Comparison of ENCODE assay signal across 19 cellular contexts in genomic region chr16:52436646-52437645, GRCh38.
DNase-seq lines count a peak whose midpoint lies in the region; ATAC-seq, FAIRE-seq and TF ChIP-seq lines count a peak whose summit lies in the region.
"Had no signal": no experiment of that assay in that cellular context is flagged by ENCODE, and none has a peak within 500 bp of the region (broad histone marks: within the 10 kb centered on the region; RNA-seq: fewer than 3 reads in every experiment).

No MANE protein-coding gene starts in this region.

- no peaks in the 10 kb centered on the region for H3K9me2 ChIP-seq in OCI-LY7 (ENCODE audit: insufficient read depth, low read length)

- DNase-seq in DMS53 (lab: John Stamatoyannopoulos, UW) = peak; percentile 36
- DNase-seq in DMS53 treated with DMSO at 0.1 percent for 48 hours (lab: John Stamatoyannopoulos, UW; ENCODE audit: unreplicated experiment) = no peak
- DNase-seq in NCI-H82 (lab: John Stamatoyannopoulos, UW) = peak; percentile 11
- DNase-seq in NCI-H82 treated with DMSO at 0.1 percent for 48 hours (lab: John Stamatoyannopoulos, UW; ENCODE audit: unreplicated experiment) = no peak
- no peak for DNase-seq in OCI-LY7 (ENCODE audit: low spot score)
- DNase-seq in NCI-H226 = no peak
- DNase-seq: 8988T; BE2C; CD4-positive, alpha-beta T cell; DND-41; H9; MV-4-11; NCI-H1436 treated with DMSO at 0.1 percent for 48 hours; NCI-H526; PC-9 had no signal

- no peak overlapping the region for H3K4me3 ChIP-seq in OCI-LY7 (ENCODE audit: low read depth, low read length, poor library complexity, severe bottlenecking)
- H3K4me3 ChIP-seq: PC-9 had no signal

- peak overlapping the region; percentile 19; the same call in 1 of the 2 replicates for H2AFZ ChIP-seq in OCI-LY7 (ENCODE audit: low read length)
- H2AFZ ChIP-seq: PC-9 had no signal

- FAIRE-seq in islet of Langerhans (lab: Jason Lieb, UNC) = peak; percentile 72

- no peaks in the 10 kb centered on the region for H3K36me3 ChIP-seq in OCI-LY7 (ENCODE audit: insufficient read depth, low read length)
- H3K36me3 ChIP-seq: BE2C had no signal

- H3K4me1 ChIP-seq in OCI-LY7 (ENCODE audit: insufficient read depth, low read length, poor library complexity, severe bottlenecking) = peaks cover 25% of the 10 kb centered on the region

- no peak overlapping the region for H3K4me2 ChIP-seq in OCI-LY7 (ENCODE audit: low read length)
- H3K4me2 ChIP-seq: KMS-11, PC-9 had no signal

- no TSS peak for BruUV-seq in OCI-LY7 (replicated peaks; lab: Mats Ljungman, UMichigan)

- no peaks in the 10 kb centered on the region for H4K20me1 ChIP-seq in OCI-LY7 (ENCODE audit: insufficient read depth, low read length)

- POLR2A ChIA-PET in OCI-LY7 (lab: Charles Lee) = no interaction called here

- no peak overlapping the region for H3K27ac ChIP-seq in OCI-LY7 (ENCODE audit: low read depth, low read length, poor library complexity, severe bottlenecking)
- H3K27ac ChIP-seq: KMS-11, PC-9, RWPE1 had no signal

- CTCF ChIA-PET in OCI-LY7 (lab: Charles Lee; ENCODE audit: unreplicated experiment) = no interaction called here

- intact Hi-C loops in OCI-LY7 (cut with micrococcal nuclease; ENCODE audit: unreplicated experiment) = no loop called here

- no peaks in the 10 kb centered on the region for H3K79me2 ChIP-seq in OCI-LY7 (ENCODE audit: insufficient read depth, low read depth, low read length)

- ATAC-seq in GM21360 (IDR thresholded peaks at IDR 0.05; ENCODE audit: unreplicated experiment) = no peak

- H3K9me3 ChIP-seq in OCI-LY7 (ENCODE audit: low read length) = no peaks in the 10 kb centered on the region
- H3K9me3 ChIP-seq: BE2C had no signal

- TF ChIP-seq CTCF in OCI-LY7 (conservative IDR thresholded peaks at IDR 0.05; ENCODE audit: low read length) = no peak

Comparison
In these comparisons a context has a peak if more than half of its experiments do, and no peak if none do; other contexts are left out.
1. DNase-seq: peak in DMS53 (single experiment) and NCI-H82 (single experiment); none in DMS53 treated with DMSO at 0.1 percent for 48 hours (single experiment), NCI-H82 treated with DMSO at 0.1 percent for 48 hours (single experiment), OCI-LY7 (single experiment) and NCI-H226 (single experiment).